In the genomic region with DNA sequence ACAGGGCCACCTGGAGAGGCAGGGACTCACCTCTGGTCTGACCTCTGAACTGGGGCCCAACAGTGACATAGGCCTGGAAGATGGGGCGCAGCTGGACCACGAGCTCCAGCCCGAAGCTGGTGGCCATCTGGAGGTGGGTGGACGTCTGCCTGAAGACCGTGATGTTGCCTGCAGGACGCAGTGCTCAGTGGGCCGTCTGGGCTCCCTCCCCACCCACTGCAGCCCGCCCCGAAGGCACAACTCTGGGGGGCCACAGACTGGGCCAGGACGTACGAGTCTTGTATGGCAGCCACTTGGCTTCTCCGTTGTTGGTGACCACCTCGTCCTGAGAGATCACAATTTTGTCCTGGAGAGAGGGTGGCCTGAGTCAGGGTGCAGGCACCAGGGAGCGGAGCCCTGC, we compare ENCODE assay signal across 37 cellular contexts. TPM values are rescaled to one million over a fixed set of nuclear protein-coding genes. Genes with fewer than 3 reads are reported as not detected.
"Had no signal": no experiment of that assay in that cellular context is flagged by ENCODE, and none has a peak within 500 bp of the region (broad histone marks: within the 10 kb centered on the region; RNA-seq: fewer than 3 reads in every experiment).

No MANE protein-coding gene starts in this region.

- ATAC-seq: activated CD8-positive, alpha-beta T cell treated with anti-CD3 and anti-CD28 coated beads for 36 hours; activated naive CD4-positive, alpha-beta T cell treated with anti-CD3 and anti-CD28 coated beads, Interleukin-2, amount 50 U/mL, for 72 hours; activated T-cell treated with anti-CD3 and anti-CD28 coated beads, Interleukin-2, amount 50 U/mL, for 4 hours; activated T-cell treated with anti-CD3 and anti-CD28 coated beads, Interleukin-2, amount 50 U/mL, for 72 hours; activated T-helper 17 cell treated with anti-CD3 and anti-CD28 coated beads, Interleukin-2, amount 50 U/mL, for 72 hours; body of pancreas had no signal

- H3K27ac ChIP-seq: adrenal gland, brain microvascular endothelial cell, breast epithelium, VCaP had no signal

- FAIRE-seq: astrocyte, colon, TTC549 had no signal

- H3K4me1 ChIP-seq: adrenal gland, breast epithelium had no signal

- H3K36me3 ChIP-seq: adrenal gland, brain microvascular endothelial cell, breast epithelium had no signal

- DNase-seq: activated B cell treated with CpG ODN at 0.5 μM for 24 hours; activated CD4-positive, alpha-beta memory T cell treated with anti-CD3 and anti-CD28 coated beads for 36 hours; activated CD4-positive, alpha-beta T cell treated with anti-CD3 and anti-CD28 coated beads for 4 hours; activated CD4-positive, alpha-beta T cell treated with anti-CD3 and anti-CD28 coated beads, Interleukin-2, amount 10 ng/mL, durations not matched to agents 24 days and 14 days; activated CD4-positive, alpha-beta T cell treated with anti-CD3 and anti-CD28 coated beads, Interleukin-2, amount 50 U/mL, for 1 hour; activated CD4-positive, alpha-beta T cell treated with anti-CD3 and anti-CD28 coated beads, Interleukin-2, amount 50 U/mL, for 4 hours; activated CD4-positive, CD25-positive, alpha-beta regulatory T cell treated with anti-CD3 and anti-CD28 coated beads, Interleukin-2, amount 50 U/mL, for 72 hours; activated CD8-positive, alpha-beta memory T cell treated with anti-CD3 and anti-CD28 coated beads, Interleukin-2, amount 50 U/mL, for 4 hours; activated CD8-positive, alpha-beta T cell treated with anti-CD3 and anti-CD28 coated beads for 36 hours; activated effector memory CD4-positive, alpha-beta T cell treated with anti-CD3 and anti-CD28 coated beads, Interleukin-2, amount 50 U/mL, for 16 hours; activated gamma-delta T cell treated with Interleukin-2 at 50 U/mL for 16 hours; activated naive CD4-positive, alpha-beta T cell; activated naive CD4-positive, alpha-beta T cell treated with anti-CD3 and anti-CD28 coated beads for 36 hours; activated naive CD4-positive, alpha-beta T cell treated with anti-CD3 and anti-CD28 coated beads, Interleukin-2, amount 50 U/mL, for 16 hours; activated naive CD8-positive, alpha-beta T cell treated with anti-CD3 and anti-CD28 coated beads for 36 hours; activated T-cell treated with anti-CD3 and anti-CD28 coated beads for 4 hours; activated T-cell treated with anti-CD3 and anti-CD28 coated beads, Interleukin-2, amount 50 U/mL, for 1 hour; activated T-cell treated with anti-CD3 and anti-CD28 coated beads, Interleukin-2, amount 50 U/mL, for 4 hours; activated T-cell treated with anti-CD3 and anti-CD28 coated beads, Interleukin-2, amount 50 U/mL, for 72 hours; adrenal gland; amniotic stem cell; aorta; body of pancreas; brain microvascular endothelial cell; central memory CD4-positive, alpha-beta T cell; T-helper 2 cell; T-helper 9 cell had no signal

- H3K9me3 ChIP-seq: adrenal gland, body of pancreas, breast epithelium had no signal

- H3K27me3 ChIP-seq: adrenal gland, body of pancreas, brain microvascular endothelial cell had no signal

- H3K4me3 ChIP-seq: adrenal gland, body of pancreas, breast epithelium had no signal

RNA-seq across cellular contexts. Expression of a gene that starts 7.9 kb away (rescaled TPM):
- total RNA-seq: activated B cell treated with CpG ODN at 0.5 μM for 24 hours; activated CD4-positive, alpha-beta memory T cell treated with anti-CD3 and anti-CD28 coated beads for 36 hours; activated CD4-positive, alpha-beta T cell treated with anti-CD3 and anti-CD28 coated beads, Interleukin-2, amount 10 ng/mL, durations not matched to agents 24 days and 14 days; activated CD8-positive, alpha-beta memory T cell treated with anti-CD3 and anti-CD28 coated beads for 36 hours; activated CD8-positive, alpha-beta T cell treated with anti-CD3 and anti-CD28 coated beads for 36 hours; activated naive CD4-positive, alpha-beta T cell treated with anti-CD3 and anti-CD28 coated beads for 36 hours; activated naive CD4-positive, alpha-beta T cell treated with anti-CD3 and anti-CD28 coated beads, Interleukin-2, amount 50 U/mL, for 72 hours; activated naive CD8-positive, alpha-beta T cell treated with anti-CD3 and anti-CD28 coated beads for 36 hours; activated T-cell treated with anti-CD3 and anti-CD28 coated beads, Interleukin-2, amount 50 U/mL, for 72 hours; activated T-helper 1 cell treated with anti-CD3 and anti-CD28 coated beads, Interleukin-12 subunit alpha, Interleukin-12 subunit beta, Interleukin-2, Interleukin-4 antibody, amounts not matched to agents 30 ng/mL and 10 ng/mL and 1 ng/mL, durations not matched to agents 14 hours and 24 hours and 36 hours; activated T-helper 17 cell treated with anti-CD3 and anti-CD28 coated beads, Interleukin-2, amount 50 U/mL, for 72 hours; aorta; astrocyte; cardiac septum had no signal

RNA-seq across cellular contexts. Expression of a gene that starts 46.1 kb away (rescaled TPM):
- total RNA-seq: activated B cell treated with CpG ODN at 0.5 μM for 24 hours; activated CD4-positive, alpha-beta memory T cell treated with anti-CD3 and anti-CD28 coated beads for 36 hours; activated CD4-positive, alpha-beta T cell treated with anti-CD3 and anti-CD28 coated beads, Interleukin-2, amount 10 ng/mL, durations not matched to agents 24 days and 14 days; activated CD8-positive, alpha-beta memory T cell treated with anti-CD3 and anti-CD28 coated beads for 36 hours; activated CD8-positive, alpha-beta T cell treated with anti-CD3 and anti-CD28 coated beads for 36 hours; activated naive CD4-positive, alpha-beta T cell treated with anti-CD3 and anti-CD28 coated beads for 36 hours; activated naive CD4-positive, alpha-beta T cell treated with anti-CD3 and anti-CD28 coated beads, Interleukin-2, amount 50 U/mL, for 72 hours; activated naive CD8-positive, alpha-beta T cell treated with anti-CD3 and anti-CD28 coated beads for 36 hours; activated T-cell treated with anti-CD3 and anti-CD28 coated beads, Interleukin-2, amount 50 U/mL, for 72 hours; activated T-helper 1 cell treated with anti-CD3 and anti-CD28 coated beads, Interleukin-12 subunit alpha, Interleukin-12 subunit beta, Interleukin-2, Interleukin-4 antibody, amounts not matched to agents 30 ng/mL and 10 ng/mL and 1 ng/mL, durations not matched to agents 14 hours and 24 hours and 36 hours; activated T-helper 17 cell treated with anti-CD3 and anti-CD28 coated beads, Interleukin-2, amount 50 U/mL, for 72 hours; astrocyte had no signal
